Comparison of ENCODE assay signal across 8 cellular contexts in the genomic region with DNA sequence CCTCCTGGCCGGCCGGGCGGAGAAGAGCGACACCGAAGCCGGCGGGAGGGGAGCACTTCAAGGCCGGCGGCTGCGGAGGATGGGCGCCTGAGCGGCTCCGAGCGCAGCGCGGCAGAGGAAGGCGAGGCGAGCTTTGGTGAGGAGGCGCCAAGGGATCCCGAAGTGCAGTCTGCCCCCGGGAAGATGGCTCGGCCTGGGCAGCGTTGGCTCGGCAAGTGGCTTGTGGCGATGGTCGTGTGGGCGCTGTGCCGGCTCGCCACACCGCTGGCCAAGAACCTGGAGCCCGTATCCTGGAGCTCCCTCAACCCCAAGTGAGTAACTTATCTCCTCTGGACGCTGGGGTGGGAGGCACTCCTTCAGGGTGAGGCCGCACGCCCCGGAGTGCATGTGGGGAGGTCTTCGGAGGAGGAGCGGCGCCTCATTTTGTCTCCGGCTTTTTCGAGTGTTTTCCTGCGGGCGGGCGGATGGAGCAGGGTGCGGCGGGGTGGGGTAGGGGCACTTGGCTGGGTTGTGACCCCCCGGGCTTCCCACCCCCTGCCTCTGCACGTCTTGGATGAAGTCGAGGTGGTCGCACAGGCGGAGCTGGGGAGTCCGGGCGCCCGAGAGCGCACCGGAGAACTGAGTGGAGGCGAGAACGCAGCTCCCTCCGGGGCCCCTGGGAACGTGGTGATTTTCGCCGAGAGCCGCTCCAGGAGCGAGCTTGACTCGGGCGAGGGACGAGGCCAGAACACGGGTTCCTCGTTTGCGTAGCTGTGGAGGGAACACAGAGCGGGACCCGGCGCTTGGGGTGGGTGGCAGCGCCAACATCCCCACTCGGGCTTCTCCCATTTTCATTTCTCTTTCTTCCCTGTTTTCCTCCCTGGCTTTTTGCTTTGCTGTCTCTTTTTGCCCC. TPM values are rescaled to one million over a fixed set of nuclear protein-coding genes. Genes with fewer than 3 reads are reported as not detected.
DNase-seq lines count a peak whose midpoint lies in the region; ATAC-seq, FAIRE-seq and TF ChIP-seq lines count a peak whose summit lies in the region.

No MANE protein-coding gene starts in this region.

- peaks cover 0 to 5% (median 0%) of the 10 kb centered on the region in 5 experiments for H3K9me3 Mint-ChIP-seq in brain
- H3K9me3 Mint-ChIP-seq in stimulated activated memory B cell treated with anti-CD40 and anti-IgM and Interleukin-4, amounts not matched to agents 10 μg/mL and 1 μg/mL and 100 μg/mL, for 72 hours = no peaks in the 10 kb centered on the region

- H3K27ac Mint-ChIP-seq in brain = peak overlapping the region; percentile 96 to 99 (median 98)
- H3K27ac Mint-ChIP-seq in stimulated activated memory B cell treated with anti-CD40 and anti-IgM and Interleukin-4, amounts not matched to agents 10 μg/mL and 1 μg/mL and 100 μg/mL, for 72 hours = peak overlapping the region; percentile 22

- H3K27ac ChIP-seq in DND-41 (ENCODE audit: low read length) (no peak overlapping the region), kidney (ENCODE audit: low read depth in 2 of 2, low read length in 2 of 2) (peak overlapping the region; percentile 43 to 81)

- TF ChIP-seq CTCF in DND-41 (IDR thresholded peaks at IDR 0.05; ENCODE audit: borderline replicate concordance, extremely low read depth, low read length, poor library complexity, severe bottlenecking) (no peak), NB4 (IDR thresholded peaks at IDR 0.05; ENCODE audit: low read depth, low read length) (no peak), brain (conservative IDR thresholded peaks at IDR 0.05) (no peak), kidney (IDR thresholded peaks at IDR 0.05; ENCODE audit: borderline replicate concordance, extremely low read depth, insufficient read depth) (no peak)

- TF ChIP-seq POLR2A in NB4 (IDR thresholded peaks at IDR 0.05; ENCODE audit: extremely low read depth, insufficient read length) = no peak

- no peaks in the 10 kb centered on the region for H3K27me3 ChIP-seq in DND-41 (ENCODE audit: insufficient read depth, low read length, poor library complexity)

- peak overlapping the region; percentile 82 for H3K4me2 ChIP-seq in DND-41 (ENCODE audit: insufficient read depth, low read length)

- no peaks in the 10 kb centered on the region for H3K36me3 ChIP-seq in DND-41 (ENCODE audit: insufficient read depth, low read length)
- no peaks in the 10 kb centered on the region for H3K36me3 ChIP-seq in kidney (ENCODE audit: control insufficient read depth in 1 of 2, insufficient read depth in 2 of 2, low read length in 2 of 2)

- H3K79me2 ChIP-seq in DND-41 (ENCODE audit: insufficient read depth, low read length) = peaks cover 8% of the 10 kb centered on the region

- peak overlapping the region; percentile 94 to 98 (median 97) for H3K4me3 Mint-ChIP-seq in brain
- H3K4me3 Mint-ChIP-seq in stimulated activated memory B cell treated with anti-CD40 and anti-IgM and Interleukin-4, amounts not matched to agents 10 μg/mL and 1 μg/mL and 100 μg/mL, for 72 hours = peak overlapping the region; percentile 93

- H3K4me1 Mint-ChIP-seq in brain = peaks cover 45% of the 10 kb centered on the region
- peaks cover 43% of the 10 kb centered on the region for H3K4me1 Mint-ChIP-seq in stimulated activated memory B cell treated with anti-CD40 and anti-IgM and Interleukin-4, amounts not matched to agents 10 μg/mL and 1 μg/mL and 100 μg/mL, for 72 hours

- intact Hi-C loops in kidney (cut with DNase I) = loop anchor here (10.0 kb wide), 2 partner anchors 385 to 455 kb away; no protein-coding TSS in a partner anchor

- no peak for FAIRE-seq in kidney (lab: Jason Lieb, UNC)

- DNase-seq in DND-41 = no peak
- DNase-seq in NB4 (ENCODE audit: low read depth) = peak; percentile 25
- peak; percentile 80 for DNase-seq in kidney

- H3K9ac ChIP-seq in DND-41 (ENCODE audit: low read depth, low read length) (peak overlapping the region; percentile 65), kidney (ENCODE audit: low read length in 2 of 2) (peak overlapping the region; percentile 48 to 69)

- H4K20me1 ChIP-seq in DND-41 (ENCODE audit: insufficient read depth, low read length) = no peaks in the 10 kb centered on the region

- no peak overlapping the region for H2AFZ ChIP-seq in DND-41 (ENCODE audit: low read depth, low read length)

- H3K36me3 Mint-ChIP-seq in brain = peaks cover 18% of the 10 kb centered on the region
- no peaks in the 10 kb centered on the region for H3K36me3 Mint-ChIP-seq in stimulated activated memory B cell treated with anti-CD40 and anti-IgM and Interleukin-4, amounts not matched to agents 10 μg/mL and 1 μg/mL and 100 μg/mL, for 72 hours

- no peaks in the 10 kb centered on the region for H3K9me3 ChIP-seq in DND-41 (ENCODE audit: insufficient read depth, low read length, severe bottlenecking)
- no peaks in the 10 kb centered on the region for H3K9me3 ChIP-seq in kidney (ENCODE audit: control insufficient read depth in 1 of 2, low read length in 2 of 2)

- H3K4me3 ChIP-seq in DND-41 (ENCODE audit: low read depth in 1 of 2, low read length in 2 of 2) (peak overlapping the region; percentile 53 to 81; a peak in 3 of 4 replicates), NB4 (ENCODE audit: low read depth, low read length) (peak overlapping the region; percentile 43), kidney (ENCODE audit: low read length in 2 of 2) (peak overlapping the region; percentile 56)

- H3K4me1 ChIP-seq in DND-41 (ENCODE audit: insufficient read depth, low read length) (peaks cover 36% of the 10 kb centered on the region), kidney (ENCODE audit: control insufficient read depth in 1 of 2, insufficient read depth in 1 of 2, low read depth in 1 of 2, low read length in 2 of 2) (peaks cover 0 to 16% of the 10 kb centered on the region in 2 donors)

- ATAC-seq in DND-41 (ENCODE audit: insufficient read depth, low read depth) (no peak), HG02642 (IDR thresholded peaks at IDR 0.05; ENCODE audit: poor library complexity, unreplicated experiment) (no peak), GM18873 (IDR thresholded peaks at IDR 0.05; ENCODE audit: low FRiP score, unreplicated experiment) (no peak), GM21390 (IDR thresholded peaks at IDR 0.05; ENCODE audit: unreplicated experiment) (no peak)
- ATAC-seq in stimulated activated memory B cell treated with anti-CD40 and anti-IgM and Interleukin-4, amounts not matched to agents 10 μg/mL and 1 μg/mL and 100 μg/mL, for 72 hours = no peak

- H3K27me3 Mint-ChIP-seq in brain = peaks cover 38% of the 10 kb centered on the region
- no peaks in the 10 kb centered on the region for H3K27me3 Mint-ChIP-seq in stimulated activated memory B cell treated with anti-CD40 and anti-IgM and Interleukin-4, amounts not matched to agents 10 μg/mL and 1 μg/mL and 100 μg/mL, for 72 hours

RNA-seq across cellular contexts. Expression of a gene that starts 1.0 kb away (rescaled TPM):
- 21.3 TPM for polyA plus RNA-seq in brain (ENCODE audit: insufficient read depth, low read depth, low replicate concordance)
- 53.0 TPM for total RNA-seq in kidney
- polyA plus RNA-seq in kidney (ENCODE audit: insufficient read depth, low read depth, low replicate concordance) = 50.6 TPM
